34 cellular contexts compared by ENCODE assay signal in the genomic region with DNA sequence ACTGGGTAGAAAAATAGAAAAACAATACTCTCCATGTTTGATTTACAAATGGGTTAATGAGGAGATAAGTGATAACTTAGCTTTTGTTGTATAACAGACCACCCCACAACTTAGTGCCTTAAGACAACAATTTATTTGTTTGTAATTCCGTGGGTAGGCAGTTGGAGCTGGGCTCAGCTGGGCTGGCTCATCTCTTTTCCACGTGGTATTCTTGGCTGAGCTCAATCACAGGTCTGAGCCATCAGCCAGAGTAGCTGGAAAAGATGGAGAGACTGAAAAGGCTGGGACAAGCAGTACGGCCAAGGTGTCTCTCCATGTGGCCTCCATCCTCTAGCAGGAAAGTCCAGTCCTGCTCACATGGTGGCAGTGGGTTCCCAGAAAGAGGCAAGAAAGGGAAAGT. TPM values are rescaled to one million over a fixed set of nuclear protein-coding genes. Genes with fewer than 3 reads are reported as not detected.
"Had no signal": no experiment of that assay in that cellular context is flagged by ENCODE, and none has a peak within 500 bp of the region (broad histone marks: within the 10 kb centered on the region; RNA-seq: fewer than 3 reads in every experiment).

No MANE protein-coding gene starts in this region.

- DNase-seq: stimulated activated CD4-positive, alpha-beta T cell treated with anti-CD3 and anti-CD28 coated beads, Interleukin-2, amount 100 ng/mL, for 48 hours; stimulated activated CD4-positive, alpha-beta T cell treated with anti-CD3 and anti-CD28 coated beads, Interleukin-4, amount 100 ng/mL, for 1 hour; stimulated activated CD4-positive, alpha-beta T cell treated with anti-CD3 and anti-CD28 coated beads, Interleukin-4, amount 100 ng/mL, for 24 hours; stimulated activated CD4-positive, alpha-beta T cell treated with anti-CD3 and anti-CD28 coated beads, Interleukin-4, amount 100 ng/mL, for 4 hours; stimulated activated CD8-positive, alpha-beta memory T cell treated with anti-CD3 and anti-CD28 coated beads, Interleukin-4, amount 100 ng/mL, for 48 hours; stimulated activated naive B cell treated with anti-CD40 and anti-IgM and Interleukin-4, amounts not matched to agents 10 μg/mL and 1 μg/mL and 100 μg/mL, for 72 hours; stimulated activated naive CD4-positive, alpha-beta T cell; stimulated activated naive CD4-positive, alpha-beta T cell treated with Interleukin-2 at 50 U/mL for 16 hours; stimulated activated naive CD8-positive, alpha-beta T cell treated with anti-CD3 and anti-CD28 coated beads, Interleukin-15, amount 100 ng/mL, for 72 hours; stimulated activated naive CD8-positive, alpha-beta T cell treated with anti-CD3 and anti-CD28 coated beads, Interleukin-15, Interleukin-2, amounts not matched to agents 100 U/mL and 50 U/mL, for 24 hours; stomach; substantia nigra; testis; thyroid gland; tibial artery; transverse colon; trophoblast cell; upper lobe of left lung; upper lobe of right lung; uterus had no signal

- H3K9me3 Mint-ChIP-seq: stimulated activated effector memory CD8-positive, alpha-beta T cell treated with anti-CD3 and anti-CD28 coated beads, Interleukin-12 subunit alpha, Interleukin-12 subunit beta, amount 100 ng/mL, for 72 hours; stimulated activated memory B cell treated with anti-CD40 and anti-IgM and Interleukin-4, amounts not matched to agents 10 μg/mL and 1 μg/mL and 100 μg/mL, for 72 hours; stimulated activated naive B cell treated with anti-CD40 and anti-IgM and Interleukin-4, amounts not matched to agents 10 μg/mL and 1 μg/mL and 100 μg/mL, for 72 hours; stimulated activated naive CD8-positive, alpha-beta T cell treated with anti-CD3 and anti-CD28 coated beads, Interleukin-15, amount 100 ng/mL, for 72 hours; stimulated activated naive CD8-positive, alpha-beta T cell treated with anti-CD3 and anti-CD28 coated beads, Interleukin-15, Interleukin-2, amounts not matched to agents 100 ng/mL and 50 ng/mL, for 24 hours; type B pancreatic cell had no signal

- H3K4me3 Mint-ChIP-seq: stimulated activated effector memory CD8-positive, alpha-beta T cell treated with anti-CD3 and anti-CD28 coated beads, Interleukin-12 subunit alpha, Interleukin-12 subunit beta, amount 100 ng/mL, for 72 hours; stimulated activated memory B cell treated with anti-CD40 and anti-IgM and Interleukin-4, amounts not matched to agents 10 μg/mL and 1 μg/mL and 100 μg/mL, for 72 hours; stimulated activated naive B cell treated with anti-CD40 and anti-IgM and Interleukin-4, amounts not matched to agents 10 μg/mL and 1 μg/mL and 100 μg/mL, for 72 hours; stimulated activated naive CD8-positive, alpha-beta T cell treated with anti-CD3 and anti-CD28 coated beads, Interleukin-15, amount 100 ng/mL, for 72 hours; stimulated activated naive CD8-positive, alpha-beta T cell treated with anti-CD3 and anti-CD28 coated beads, Interleukin-15, Interleukin-2, amounts not matched to agents 100 ng/mL and 50 ng/mL, for 24 hours; type B pancreatic cell had no signal

- ATAC-seq: stimulated activated effector memory CD8-positive, alpha-beta T cell treated with anti-CD3 and anti-CD28 coated beads, Interleukin-12 subunit alpha, Interleukin-12 subunit beta, amount 100 ng/mL, for 72 hours; stimulated activated memory B cell treated with anti-CD40 and anti-IgM and Interleukin-4, amounts not matched to agents 10 μg/mL and 1 μg/mL and 100 μg/mL, for 72 hours; stimulated activated naive B cell treated with anti-CD40 and anti-IgM and Interleukin-4, amounts not matched to agents 10 μg/mL and 1 μg/mL and 100 μg/mL, for 72 hours; stimulated activated naive CD8-positive, alpha-beta T cell treated with anti-CD3 and anti-CD28 coated beads, Interleukin-15, amount 100 ng/mL, for 72 hours; stimulated activated naive CD8-positive, alpha-beta T cell treated with anti-CD3 and anti-CD28 coated beads, Interleukin-15, Interleukin-2, amounts not matched to agents 100 U/mL and 50 U/mL, for 24 hours; upper lobe of right lung had no signal

- H3K36me3 Mint-ChIP-seq: stimulated activated effector memory CD8-positive, alpha-beta T cell treated with anti-CD3 and anti-CD28 coated beads, Interleukin-12 subunit alpha, Interleukin-12 subunit beta, amount 100 ng/mL, for 72 hours; stimulated activated memory B cell treated with anti-CD40 and anti-IgM and Interleukin-4, amounts not matched to agents 10 μg/mL and 1 μg/mL and 100 μg/mL, for 72 hours; stimulated activated naive B cell treated with anti-CD40 and anti-IgM and Interleukin-4, amounts not matched to agents 10 μg/mL and 1 μg/mL and 100 μg/mL, for 72 hours; type B pancreatic cell had no signal

- FAIRE-seq: urothelium cell line had no signal

- H3K27ac Mint-ChIP-seq: stimulated activated effector memory CD8-positive, alpha-beta T cell treated with anti-CD3 and anti-CD28 coated beads, Interleukin-12 subunit alpha, Interleukin-12 subunit beta, amount 100 ng/mL, for 72 hours; stimulated activated memory B cell treated with anti-CD40 and anti-IgM and Interleukin-4, amounts not matched to agents 10 μg/mL and 1 μg/mL and 100 μg/mL, for 72 hours; stimulated activated naive B cell treated with anti-CD40 and anti-IgM and Interleukin-4, amounts not matched to agents 10 μg/mL and 1 μg/mL and 100 μg/mL, for 72 hours; stimulated activated naive CD8-positive, alpha-beta T cell treated with anti-CD3 and anti-CD28 coated beads, Interleukin-15, amount 100 ng/mL, for 72 hours; stimulated activated naive CD8-positive, alpha-beta T cell treated with anti-CD3 and anti-CD28 coated beads, Interleukin-15, Interleukin-2, amounts not matched to agents 100 ng/mL and 50 ng/mL, for 24 hours; type B pancreatic cell had no signal

- H3K27ac ChIP-seq: stomach, suprapubic skin, testis, thoracic aorta, thyroid gland, tibial artery, tibial nerve, transverse colon, upper lobe of left lung, upper lobe of right lung, uterus, vagina had no signal

- H3K27me3 Mint-ChIP-seq: stimulated activated memory B cell treated with anti-CD40 and anti-IgM and Interleukin-4, amounts not matched to agents 10 μg/mL and 1 μg/mL and 100 μg/mL, for 72 hours; stimulated activated naive B cell treated with anti-CD40 and anti-IgM and Interleukin-4, amounts not matched to agents 10 μg/mL and 1 μg/mL and 100 μg/mL, for 72 hours; stimulated activated naive CD8-positive, alpha-beta T cell treated with anti-CD3 and anti-CD28 coated beads, Interleukin-15, amount 100 ng/mL, for 72 hours; stimulated activated naive CD8-positive, alpha-beta T cell treated with anti-CD3 and anti-CD28 coated beads, Interleukin-15, Interleukin-2, amounts not matched to agents 100 ng/mL and 50 ng/mL, for 24 hours had no signal

- H3K4me3 ChIP-seq: stomach, suprapubic skin, testis, thoracic aorta, thyroid gland, tibial artery, tibial nerve, transverse colon, upper lobe of left lung, upper lobe of right lung, uterus, vagina had no signal

- H3K27me3 ChIP-seq: stomach, suprapubic skin, testis, thyroid gland, tibial artery, tibial nerve, transverse colon, upper lobe of left lung, upper lobe of right lung, uterus, vagina had no signal

- H3K9me3 ChIP-seq: suprapubic skin, testis, thoracic aorta, thyroid gland, tibial nerve, transverse colon, upper lobe of left lung, upper lobe of right lung, uterus, vagina had no signal

- H3K4me1 ChIP-seq: stomach, suprapubic skin, testis, thyroid gland, tibial artery, tibial nerve, transverse colon, upper lobe of left lung, upper lobe of right lung, uterus, vagina had no signal

- H3K4me1 Mint-ChIP-seq: stimulated activated effector memory CD8-positive, alpha-beta T cell treated with anti-CD3 and anti-CD28 coated beads, Interleukin-12 subunit alpha, Interleukin-12 subunit beta, amount 100 ng/mL, for 72 hours; stimulated activated memory B cell treated with anti-CD40 and anti-IgM and Interleukin-4, amounts not matched to agents 10 μg/mL and 1 μg/mL and 100 μg/mL, for 72 hours; stimulated activated naive B cell treated with anti-CD40 and anti-IgM and Interleukin-4, amounts not matched to agents 10 μg/mL and 1 μg/mL and 100 μg/mL, for 72 hours; stimulated activated naive CD8-positive, alpha-beta T cell treated with anti-CD3 and anti-CD28 coated beads, Interleukin-15, amount 100 ng/mL, for 72 hours had no signal

- H3K36me3 ChIP-seq: suprapubic skin, thoracic aorta, tibial artery, transverse colon, upper lobe of left lung, upper lobe of right lung, uterus, vagina had no signal

RNA-seq across cellular contexts. Expression of a gene that starts 32.2 kb away (rescaled TPM):
- total RNA-seq: stomach, subcutaneous adipose tissue, suprapubic skin, temporal lobe, thoracic aorta, thyroid gland, tibial nerve, transverse colon, upper lobe of left lung, upper lobe of right lung, ureter, urinary bladder, uterus, vagina had no signal
- polyA plus RNA-seq: thymus, urinary bladder had no signal
